Comparison of ENCODE assay signal across 12 cellular contexts in the genomic region with DNA sequence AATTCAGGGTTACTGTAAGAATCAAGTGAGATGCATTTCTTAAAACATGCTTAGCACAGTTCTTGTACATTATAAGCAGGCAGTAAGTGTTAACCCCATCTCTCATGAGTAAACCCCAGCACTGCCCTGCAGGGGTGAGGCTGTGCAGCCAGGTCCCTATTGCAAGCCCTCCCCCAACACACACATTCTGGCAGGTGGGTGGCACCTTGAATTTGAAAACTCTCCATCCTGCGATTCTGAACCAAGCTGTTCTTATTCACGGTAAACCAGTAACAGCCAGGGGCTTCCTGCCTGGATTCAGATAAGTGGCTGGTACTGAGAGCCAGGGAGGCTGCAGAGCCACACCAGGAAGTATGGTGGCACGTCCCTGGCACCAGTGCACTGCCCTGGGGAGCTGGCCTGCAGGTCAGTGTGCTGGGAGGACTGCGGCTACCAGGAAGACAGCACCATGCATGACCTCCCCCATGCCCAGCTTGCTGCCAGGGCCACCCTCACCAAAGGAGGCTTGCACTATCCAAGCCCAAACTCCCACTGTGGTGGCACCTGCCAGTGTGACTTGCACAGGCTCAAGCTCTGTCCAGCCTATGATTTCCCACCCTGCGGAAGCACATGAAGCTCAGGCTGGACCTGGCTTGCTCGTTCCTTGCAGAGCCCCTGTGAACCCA.
DNase-seq lines count a peak whose midpoint lies in the region; ATAC-seq and TF ChIP-seq lines count a peak whose summit lies in the region.
"Had no signal": no experiment of that assay in that cellular context is flagged by ENCODE, and none has a peak within 500 bp of the region (broad histone marks: within the 10 kb centered on the region; RNA-seq: fewer than 3 reads in every experiment).

No MANE protein-coding gene starts in this region.

- no peaks in the 10 kb centered on the region for H3K36me3 Mint-ChIP-seq in T-cell
- no peaks in the 10 kb centered on the region for H3K36me3 Mint-ChIP-seq in WTC11
- no peaks in the 10 kb centered on the region for H3K36me3 Mint-ChIP-seq in progenitor cell of endocrine pancreas (ENCODE audit: insufficient read depth)
- H3K36me3 Mint-ChIP-seq: stimulated activated naive B cell treated with anti-CD40 and anti-IgM and Interleukin-4, amounts not matched to agents 10 μg/mL and 1 μg/mL and 100 μg/mL, for 72 hours had no signal

- ATAC-seq in Right ventricle myocardium inferior: no peak
- ATAC-seq in T-cell (replicated peaks in 1 of 4): no peak
- ATAC-seq in aorta (ENCODE audit: low FRiP score): no peak
- ATAC-seq in WTC11: no peak
- ATAC-seq: stimulated activated naive B cell treated with anti-CD40 and anti-IgM and Interleukin-4, amounts not matched to agents 10 μg/mL and 1 μg/mL and 100 μg/mL, for 72 hours had no signal

- no peak for TF ChIP-seq CTCF in right atrium auricular region (IDR thresholded peaks at IDR 0.05)
- no peak for TF ChIP-seq CTCF in esophagus muscularis mucosa (IDR thresholded peaks at IDR 0.05)
- no peak for TF ChIP-seq CTCF in WTC11 (IDR thresholded peaks at IDR 0.05)
- no peak for TF ChIP-seq CTCF in progenitor cell of endocrine pancreas (IDR thresholded peaks at IDR 0.05; ENCODE audit: unreplicated experiment)

- H3K4me1 ChIP-seq in right atrium auricular region (peaks cover 0 to 66% of the 10 kb centered on the region in 2 donors), esophagus muscularis mucosa (peaks cover 39 to 71% (median 56%) of the 10 kb centered on the region in 4 donors), aorta (ENCODE audit: control insufficient read depth in 1 of 2, insufficient read depth in 2 of 2, low read length in 2 of 2) (peaks cover 10 to 11% of the 10 kb centered on the region in 2 donors)

- H3K27ac Mint-ChIP-seq in T-cell: peak overlapping the region; percentile 98 to 99
- H3K27ac Mint-ChIP-seq in WTC11: no peak overlapping the region
- no peak overlapping the region for H3K27ac Mint-ChIP-seq in progenitor cell of endocrine pancreas
- H3K27ac Mint-ChIP-seq: stimulated activated naive B cell treated with anti-CD40 and anti-IgM and Interleukin-4, amounts not matched to agents 10 μg/mL and 1 μg/mL and 100 μg/mL, for 72 hours had no signal

- DNase-seq in right atrium auricular region (ENCODE audit: low spot score) (no peak), Right ventricle myocardium inferior (ENCODE audit: missing footprints) (no peak), T-cell (no peak), esophagus muscularis mucosa (ENCODE audit: extremely low spot score) (no peak), aorta (no peak), COR-L47 (lab: John Stamatoyannopoulos, UW) (no peak), WTC11 (ENCODE audit: low spot score) (no peak), progenitor cell of endocrine pancreas (ENCODE audit: low spot score, unreplicated experiment) (no peak)
- DNase-seq: NCI-H526 treated with DMSO at 0.1 percent for 48 hours; stimulated activated CD4-positive, alpha-beta T cell treated with anti-CD3 and anti-CD28 coated beads, Interleukin-4, amount 100 ng/mL, for 1 hour; stimulated activated naive B cell treated with anti-CD40 and anti-IgM and Interleukin-4, amounts not matched to agents 10 μg/mL and 1 μg/mL and 100 μg/mL, for 72 hours had no signal

- no peaks in the 10 kb centered on the region for H3K9me3 Mint-ChIP-seq in T-cell
- peaks cover 2% of the 10 kb centered on the region; the same call in 1 of the 2 replicates for H3K9me3 Mint-ChIP-seq in WTC11
- H3K9me3 Mint-ChIP-seq in progenitor cell of endocrine pancreas (ENCODE audit: low read depth): no peaks in the 10 kb centered on the region

- H3K27me3 ChIP-seq in right atrium auricular region (no peaks in the 10 kb centered on the region), esophagus muscularis mucosa (no peaks in the 10 kb centered on the region), aorta (ENCODE audit: control insufficient read depth in 1 of 2, insufficient read depth in 2 of 2, low read length in 1 of 2) (no peaks in the 10 kb centered on the region)
- H3K27me3 ChIP-seq: SJSA1 had no signal

- H3K36me3 ChIP-seq in right atrium auricular region (no peaks in the 10 kb centered on the region), esophagus muscularis mucosa (peaks cover 0 to 5% (median 2%) of the 10 kb centered on the region in 4 donors), aorta (ENCODE audit: control insufficient read depth in 1 of 2, insufficient read depth in 2 of 2, low read length in 1 of 2) (peaks cover 0 to 5% of the 10 kb centered on the region in 2 donors)

- H3K27me3 Mint-ChIP-seq in T-cell (no peaks in the 10 kb centered on the region), WTC11 (ENCODE audit: low read depth) (no peaks in the 10 kb centered on the region), progenitor cell of endocrine pancreas (no peaks in the 10 kb centered on the region)

- WGBS in esophagus muscularis mucosa: 70% methylated on average over 4 of the region's 6 CpGs
- WGBS in aorta, 2 donors: 21 to 24% methylated on average over 6 of the region's 6 CpGs

- H3K4me3 ChIP-seq in right atrium auricular region (no peak overlapping the region), esophagus muscularis mucosa (no peak overlapping the region), aorta (ENCODE audit: low read length in 2 of 2) (no peak overlapping the region)
- H3K4me3 ChIP-seq: SJSA1 had no signal

- TF ChIP-seq EP300 in esophagus muscularis mucosa (IDR thresholded peaks at IDR 0.05): no peak

- TF ChIP-seq POLR2A in esophagus muscularis mucosa (IDR thresholded peaks at IDR 0.05; ENCODE audit: low read depth): no peak

- intact Hi-C loops in Right ventricle myocardium inferior (cut with DNase I): no loop called here
- intact Hi-C loops in esophagus muscularis mucosa (cut with DNase I): no loop called here
- intact Hi-C loops in aorta (cut with DNase I): no loop called here

- H3K4me3 Mint-ChIP-seq in T-cell (peak overlapping the region; percentile 29 to 80 (median 73)), WTC11 (no peak overlapping the region), progenitor cell of endocrine pancreas (ENCODE audit: low read depth) (no peak overlapping the region)
- H3K4me3 Mint-ChIP-seq: stimulated activated naive B cell treated with anti-CD40 and anti-IgM and Interleukin-4, amounts not matched to agents 10 μg/mL and 1 μg/mL and 100 μg/mL, for 72 hours had no signal

- H3K4me1 Mint-ChIP-seq in T-cell: peaks cover 72 to 81% (median 75%) of the 10 kb centered on the region in 3 donors
- no peaks in the 10 kb centered on the region for H3K4me1 Mint-ChIP-seq in WTC11
- peaks cover 45% of the 10 kb centered on the region for H3K4me1 Mint-ChIP-seq in progenitor cell of endocrine pancreas (ENCODE audit: low read depth)
- H3K4me1 Mint-ChIP-seq: stimulated activated naive B cell treated with anti-CD40 and anti-IgM and Interleukin-4, amounts not matched to agents 10 μg/mL and 1 μg/mL and 100 μg/mL, for 72 hours had no signal

- no peaks in the 10 kb centered on the region for H3K9me3 ChIP-seq in right atrium auricular region
- no peaks in the 10 kb centered on the region for H3K9me3 ChIP-seq in esophagus muscularis mucosa
- no peaks in the 10 kb centered on the region for H3K9me3 ChIP-seq in aorta (ENCODE audit: control insufficient read depth, low read length)
- H3K9me3 ChIP-seq: SJSA1 had no signal

- POLR2A ChIA-PET in T-cell (lab: Charles Lee) (no interaction called here), WTC11 (lab: Charles Lee) (no interaction called here)

- CTCF ChIA-PET in T-cell (lab: Charles Lee): interaction anchor here (0.6 to 0.8 kb wide), 2 partner anchors 18 to 24 kb away, joined by 3 read pairs; no protein-coding TSS in a partner anchor
- CTCF ChIA-PET in WTC11 (lab: Charles Lee): interaction anchor here (0.6 to 1.3 kb wide), 3 partner anchors 9 to 99 kb away, joined by 3 to 5 read pairs (median 4); no protein-coding TSS in a partner anchor

- H3K27ac ChIP-seq in right atrium auricular region (peak overlapping the region; percentile 27 to 40), esophagus muscularis mucosa (replicated peaks in 1 of 4) (peak overlapping the region; percentile 34 to 72 (median 70)), aorta (ENCODE audit: low read depth in 1 of 2, low read length in 2 of 2) (peak overlapping the region; percentile 14 to 49)
- H3K27ac ChIP-seq: SJSA1 had no signal

TF ChIP-seq in WTC11, 78 proteins besides CTCF, POLR2A, EP300 and RAD21:
- TF ChIP-seq SP1 (CRISPR knock-in tag; conservative IDR thresholded peaks at IDR 0.05) (no peak), ZNF121 (CRISPR knock-in tag; IDR thresholded peaks at IDR 0.05) (no peak), NR3C1 (CRISPR knock-in tag; conservative IDR thresholded peaks at IDR 0.05; ENCODE audit: low read depth) (no peak)
- TF ChIP-seq, protein P1, sequence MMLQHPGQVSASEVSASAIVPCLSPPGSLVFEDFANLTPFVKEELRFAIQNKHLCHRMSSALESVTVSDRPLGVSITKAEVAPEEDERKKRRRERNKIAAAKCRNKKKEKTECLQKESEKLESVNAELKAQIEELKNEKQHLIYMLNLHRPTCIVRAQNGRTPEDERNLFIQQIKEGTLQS (CRISPR knock-in tag; conservative IDR thresholded peaks at IDR 0.05): no peak
- TF ChIP-seq, protein P2, sequence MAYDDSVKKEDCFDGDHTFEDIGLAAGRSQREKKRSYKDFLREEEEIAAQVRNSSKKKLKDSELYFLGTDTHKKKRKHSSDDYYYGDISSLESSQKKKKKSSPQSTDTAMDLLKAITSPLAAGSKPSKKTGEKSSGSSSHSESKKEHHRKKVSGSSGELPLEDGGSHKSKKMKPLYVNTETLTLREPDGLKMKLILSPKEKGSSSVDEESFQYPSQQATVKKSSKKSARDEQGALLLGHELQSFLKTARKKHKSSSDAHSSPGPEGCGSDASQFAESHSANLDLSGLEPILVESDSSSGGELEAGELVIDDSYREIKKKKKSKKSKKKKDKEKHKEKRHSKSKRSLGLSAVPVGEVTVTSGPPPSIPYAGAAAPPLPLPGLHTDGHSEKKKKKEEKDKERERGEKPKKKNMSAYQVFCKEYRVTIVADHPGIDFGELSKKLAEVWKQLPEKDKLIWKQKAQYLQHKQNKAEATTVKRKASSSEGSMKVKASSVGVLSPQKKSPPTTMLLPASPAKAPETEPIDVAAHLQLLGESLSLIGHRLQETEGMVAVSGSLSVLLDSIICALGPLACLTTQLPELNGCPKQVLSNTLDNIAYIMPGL (CRISPR knock-in tag; IDR thresholded peaks at IDR 0.05): no peak
TF ChIP-seq in WTC11: peak in this region for 0.

Comparison
In these comparisons a context has a peak if more than half of its experiments do, and no peak if none do; other contexts are left out.
1. H3K27ac Mint-ChIP-seq: peak in T-cell (2 of 2); none in WTC11 (single experiment) and progenitor cell of endocrine pancreas (single experiment).
2. H3K4me3 Mint-ChIP-seq: peak in T-cell (3 of 3); none in WTC11 (single experiment) and progenitor cell of endocrine pancreas (single experiment).
3. Peak in every context shown above with its lines, with median percentiles within 50 percentile points of each other: H3K27ac ChIP-seq.